Comparison of ENCODE assay signal across 8 cellular contexts in the genomic region with DNA sequence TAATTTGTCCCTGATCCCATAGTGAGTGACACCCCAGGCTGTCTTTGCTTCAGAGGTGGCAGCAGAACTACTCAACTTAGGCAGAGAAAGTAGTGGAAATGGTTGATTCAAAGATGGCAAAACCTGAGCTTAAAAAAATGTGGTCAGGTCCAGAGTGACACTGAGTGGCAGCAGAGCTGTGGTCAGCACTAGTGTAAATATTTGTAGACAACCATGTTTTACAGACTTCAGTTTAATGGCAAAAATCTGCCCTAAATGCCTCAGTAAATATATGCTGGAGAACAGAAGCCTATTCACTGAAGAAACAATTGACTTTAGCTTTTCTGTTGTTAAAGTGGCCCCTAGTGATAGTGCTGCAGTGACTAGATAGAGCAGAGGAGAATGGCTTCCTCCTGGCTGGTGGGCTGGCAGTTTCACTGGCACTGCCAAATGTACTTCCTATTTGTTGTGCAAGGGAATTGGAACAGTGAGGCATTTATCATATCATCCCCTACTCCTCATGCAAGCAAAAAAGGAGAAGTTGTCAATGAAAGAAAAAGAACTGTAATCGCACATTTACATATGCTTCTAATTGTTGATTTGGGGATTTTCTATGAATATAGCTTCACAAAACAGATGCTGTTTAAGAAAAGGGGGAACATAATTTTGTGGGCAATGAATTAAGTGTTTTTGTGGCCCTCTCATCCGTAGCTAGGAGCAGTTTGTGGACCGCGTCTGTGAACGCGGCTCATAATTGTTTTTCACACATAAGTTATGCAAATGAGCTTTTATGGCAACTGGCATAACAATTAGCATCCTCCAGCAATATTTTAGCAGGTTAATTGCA. TPM values are rescaled to one million over a fixed set of nuclear protein-coding genes. Genes with fewer than 3 reads are reported as not detected.
DNase-seq lines count a peak whose midpoint lies in the region; ATAC-seq, FAIRE-seq and TF ChIP-seq lines count a peak whose summit lies in the region.

No MANE protein-coding gene starts in this region.

- ATAC-seq in GM21717 (IDR thresholded peaks at IDR 0.05; ENCODE audit: unreplicated experiment) = no peak

- no peak for TF ChIP-seq CTCF in AG04450 (IDR thresholded peaks at IDR 0.05; ENCODE audit: low read depth, low read length)

- H3K27me3 ChIP-seq in AG04450 (ENCODE audit: control insufficient read depth, insufficient read depth, low read length) = no peaks in the 10 kb centered on the region

- DNase-seq in AG04450 (ENCODE audit: low read depth, low spot score) = no peak
- DNase-seq in GM18507 (ENCODE audit: extremely low spot score, insufficient read length, low read depth) = no peak
- peak; percentile 38 to 41 for DNase-seq in SHP77 (lab: John Stamatoyannopoulos, UW)
- DNase-seq in globus pallidus (ENCODE audit: low spot score) = peak; percentile 92
- peak; percentile 27 for DNase-seq in retina
- DNase-seq in central memory CD4-positive, alpha-beta T cell = no peak
- DNase-seq in NCI-H526 treated with DMSO at 0.1 percent for 48 hours (lab: John Stamatoyannopoulos, UW) = no peak

- peak overlapping the region; percentile 30; the same call in 1 of the 2 replicates for H3K4me3 ChIP-seq in AG04450 (ENCODE audit: low read depth, low read length)

- CTCF ChIA-PET in AG04450 (lab: Charles Lee) = no interaction called here

- POLR2A ChIA-PET in AG04450 (lab: Yijun Ruan, JAX) = no interaction called here

- no peaks in the 10 kb centered on the region for H3K9me3 ChIP-seq in AG04450 (ENCODE audit: control insufficient read depth, insufficient read depth, low read length)

- FAIRE-seq in GM18507 (lab: Jason Lieb, UNC) = peak; percentile 74

- H3K27ac ChIP-seq in AG04450 (ENCODE audit: low read depth, low read length) = no peak overlapping the region

RNA-seq across cellular contexts. Expression of a gene that starts 12.0 kb away (rescaled TPM):
- 34.2 and 37.6 TPM in 2 replicates for polyA plus RNA-seq in AG04450 (2011; rRNA removed)
- 37.5 and 45.9 TPM in 2 replicates for polyA minus RNA-seq in AG04450 (2011; rRNA and poly(A)+ RNA removed)

RNA-seq across cellular contexts. Expression of a gene that starts 52.2 kb away (rescaled TPM):
- 128 and 140 TPM in 2 replicates for polyA plus RNA-seq in AG04450 (2011; rRNA removed)
- polyA minus RNA-seq in AG04450 (2011; rRNA and poly(A)+ RNA removed) = 81.5 and 94.8 TPM in 2 replicates

Comparison
In these comparisons a context has a peak if more than half of its experiments do, and no peak if none do; other contexts are left out.
1. DNase-seq: peak in SHP77 (2 of 2), globus pallidus (single experiment) and retina (single experiment); none in AG04450 (single experiment), GM18507 (single experiment), central memory CD4-positive, alpha-beta T cell (single experiment) and NCI-H526 treated with DMSO at 0.1 percent for 48 hours (single experiment).